8 cellular contexts compared by ENCODE assay signal in genomic region chr9:19830796-19831195, GRCh38. TPM values are rescaled to one million over a fixed set of nuclear protein-coding genes. Genes with fewer than 3 reads are reported as not detected.
"Had no signal": no experiment of that assay in that cellular context is flagged by ENCODE, and none has a peak within 500 bp of the region (broad histone marks: within the 10 kb centered on the region; RNA-seq: fewer than 3 reads in every experiment).

No MANE protein-coding gene starts in this region.

- DNase-seq: H9, HCEC 1CT, KG1 had no signal

- H3K4me3 ChIP-seq: GM23338, K562 had no signal

- H2AFZ ChIP-seq: GM23338 had no signal

- FAIRE-seq: H54, HTR-8/SVneo, K562 had no signal

- H3K4me2 ChIP-seq: GM23338 had no signal

- ATAC-seq: GM23338, K562 had no signal

RNA-seq across cellular contexts. Expression of gene SLC24A2, which starts 42.0 kb away (rescaled TPM):
- total RNA-seq: HT-29 had no signal
